ENCODE assay signal across 1 cellular context in the genomic region with DNA sequence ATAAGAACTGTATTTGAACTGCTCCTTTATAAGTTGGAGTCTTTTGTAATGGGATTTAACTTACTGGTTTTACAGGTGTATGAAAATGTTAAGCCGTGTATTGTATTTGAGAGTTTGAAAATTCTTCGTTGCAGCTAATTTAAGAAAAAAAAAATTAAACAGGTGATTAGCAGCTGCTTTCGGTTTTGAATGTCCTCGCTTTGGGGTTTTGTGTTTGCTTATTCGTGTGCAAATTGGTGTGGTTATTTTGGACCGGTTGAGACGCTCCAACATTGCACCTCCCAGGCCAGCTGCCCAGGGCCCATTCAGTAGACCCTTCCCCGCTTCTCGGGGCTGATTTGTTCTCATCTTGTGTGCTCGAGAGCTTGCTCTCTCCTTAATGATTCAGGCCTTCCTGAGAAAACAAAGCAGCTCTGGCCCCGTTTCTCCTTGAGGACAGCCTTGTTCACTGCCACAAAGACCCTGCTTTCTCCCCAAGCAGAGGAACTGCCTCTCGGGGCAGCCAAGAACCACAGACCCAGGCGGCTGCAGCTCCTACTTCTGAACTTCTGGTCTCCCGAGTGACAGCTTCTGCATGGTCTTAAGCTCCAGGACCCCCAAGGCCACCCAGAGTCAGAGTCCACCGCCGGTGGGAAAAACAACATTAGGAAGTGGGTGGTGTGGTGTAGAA.
TF ChIP-seq lines count a peak whose summit lies in the region.

No MANE protein-coding gene starts in this region.

TF ChIP-seq in GM12878, 131 proteins besides CTCF, POLR2A, EP300 and RAD21 (continued from another document):
- TF ChIP-seq NR2C2 (IDR thresholded peaks at IDR 0.05; ENCODE audit: borderline replicate concordance, control insufficient read depth, insufficient read length, low read depth) (no peak), IKZF2 (IDR thresholded peaks at IDR 0.05) (peak in 1 of 2 experiments; percentile 15; a peak in 2 of 4 replicates), BHLHE40 (IDR thresholded peaks at IDR 0.05; ENCODE audit: borderline replicate concordance in 1 of 2, low read depth in 2 of 2, low read length in 1 of 2) (peak in 1 of 2 experiments; percentile 32; a peak in 1 of 4 replicates)
- TF ChIP-seq, protein P1, sequence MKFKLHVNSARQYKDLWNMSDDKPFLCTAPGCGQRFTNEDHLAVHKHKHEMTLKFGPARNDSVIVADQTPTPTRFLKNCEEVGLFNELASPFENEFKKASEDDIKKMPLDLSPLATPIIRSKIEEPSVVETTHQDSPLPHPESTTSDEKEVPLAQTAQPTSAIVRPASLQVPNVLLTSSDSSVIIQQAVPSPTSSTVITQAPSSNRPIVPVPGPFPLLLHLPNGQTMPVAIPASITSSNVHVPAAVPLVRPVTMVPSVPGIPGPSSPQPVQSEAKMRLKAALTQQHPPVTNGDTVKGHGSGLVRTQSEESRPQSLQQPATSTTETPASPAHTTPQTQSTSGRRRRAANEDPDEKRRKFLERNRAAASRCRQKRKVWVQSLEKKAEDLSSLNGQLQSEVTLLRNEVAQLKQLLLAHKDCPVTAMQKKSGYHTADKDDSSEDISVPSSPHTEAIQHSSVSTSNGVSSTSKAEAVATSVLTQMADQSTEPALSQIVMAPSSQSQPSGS (IDR thresholded peaks at IDR 0.05; ENCODE audit: low read length), result peak; percentile 51
